29 cellular contexts compared by ENCODE assay signal in genomic region chr1:34744851-34745250, GRCh38. TPM values are rescaled to one million over a fixed set of nuclear protein-coding genes. Genes with fewer than 3 reads are reported as not detected.
"Had no signal": no experiment of that assay in that cellular context is flagged by ENCODE, and none has a peak within 500 bp of the region (broad histone marks: within the 10 kb centered on the region; RNA-seq: fewer than 3 reads in every experiment).

No MANE protein-coding gene starts in this region.

- H3K9me3 ChIP-seq: adrenal gland, body of pancreas, esophagus muscularis mucosa, gastrocnemius medialis, heart right ventricle had no signal

- H3K27ac ChIP-seq: adrenal gland, body of pancreas, coronary artery, esophagus muscularis mucosa, foreskin keratinocyte, gastrocnemius medialis, heart right ventricle, VCaP had no signal

- H3K36me3 ChIP-seq: adrenal gland, esophagus muscularis mucosa, gastrocnemius medialis, heart right ventricle had no signal

- H3K27me3 ChIP-seq: adrenal gland, body of pancreas, dorsolateral prefrontal cortex, foreskin keratinocyte had no signal

- DNase-seq: activated CD4-positive, alpha-beta memory T cell treated with anti-CD3 and anti-CD28 coated beads, Interleukin-2, amount 10 ng/mL, durations not matched to agents 7 days and 5 days; activated CD4-positive, alpha-beta T cell treated with anti-CD3 and anti-CD28 coated beads for 1 hour; activated CD4-positive, alpha-beta T cell treated with anti-CD3 and anti-CD28 coated beads for 4 hours; activated CD4-positive, alpha-beta T cell treated with anti-CD3 and anti-CD28 coated beads, Interleukin-2, amount 10 ng/mL, durations not matched to agents 7 days and 5 days; activated CD4-positive, alpha-beta T cell treated with anti-CD3 and anti-CD28 coated beads, Interleukin-2, amount 50 U/mL, for 4 hours; activated CD8-positive, alpha-beta memory T cell treated with anti-CD3 and anti-CD28 coated beads, Interleukin-2, amount 50 U/mL, for 48 hours; activated naive CD4-positive, alpha-beta T cell treated with anti-CD3 and anti-CD28 coated beads for 36 hours; activated naive CD8-positive, alpha-beta T cell treated with anti-CD3 and anti-CD28 coated beads for 36 hours; activated naive CD8-positive, alpha-beta T cell treated with anti-CD3 and anti-CD28 coated beads, Interleukin-2, amount 50 U/mL, for 24 hours; activated T-cell treated with anti-CD3 and anti-CD28 coated beads for 4 hours; activated T-cell treated with anti-CD3 and anti-CD28 coated beads, Interleukin-2, amount 50 U/mL, for 24 hours; activated T-cell treated with anti-CD3 and anti-CD28 coated beads, Interleukin-2, amount 50 U/mL, for 72 hours; adrenal gland; aorta; body of pancreas; central memory CD4-positive, alpha-beta T cell; cerebellar nuclear complex; effector memory CD4-positive, alpha-beta T cell; erythroblast; foreskin keratinocyte; gastrocnemius medialis; glutamatergic neuron; heart right ventricle; T-helper 2 cell had no signal

- H3K4me3 ChIP-seq: adrenal gland, body of pancreas, coronary artery, dorsolateral prefrontal cortex, esophagus muscularis mucosa, gastrocnemius medialis, heart right ventricle had no signal

- H3K4me1 ChIP-seq: adrenal gland, foreskin keratinocyte, gastrocnemius medialis had no signal

RNA-seq across cellular contexts. Expression of gene GJB5, which starts 10.0 kb away (rescaled TPM):
- total RNA-seq: activated CD4-positive, alpha-beta memory T cell treated with anti-CD3 and anti-CD28 coated beads, Interleukin-2, amount 10 ng/mL, durations not matched to agents 7 days and 5 days; activated CD4-positive, alpha-beta T cell treated with anti-CD3 and anti-CD28 coated beads, Interleukin-2, amount 10 ng/mL, durations not matched to agents 7 days and 5 days; activated naive CD4-positive, alpha-beta T cell treated with anti-CD3 and anti-CD28 coated beads for 36 hours; activated naive CD8-positive, alpha-beta T cell treated with anti-CD3 and anti-CD28 coated beads for 36 hours; activated T-cell treated with anti-CD3 and anti-CD28 coated beads, Interleukin-2, amount 50 U/mL, for 72 hours; adrenal gland; aorta; body of pancreas; esophagus muscularis mucosa; gastrocnemius medialis; heart right ventricle; T-helper 1 cell treated with Interleukin-12 subunit alpha and Interleukin-12 subunit beta and Interleukin-4 antibody, amounts not matched to agents 30 ng/mL and 1 ng/mL, for 36 hours had no signal
- polyA plus RNA-seq: adrenal gland, aorta, heart right ventricle had no signal

RNA-seq across cellular contexts. Expression of gene GJB4, which starts 14.7 kb away (rescaled TPM):
- total RNA-seq: activated CD4-positive, alpha-beta memory T cell treated with anti-CD3 and anti-CD28 coated beads, Interleukin-2, amount 10 ng/mL, durations not matched to agents 7 days and 5 days; activated CD4-positive, alpha-beta T cell treated with anti-CD3 and anti-CD28 coated beads, Interleukin-2, amount 10 ng/mL, durations not matched to agents 7 days and 5 days; activated naive CD4-positive, alpha-beta T cell treated with anti-CD3 and anti-CD28 coated beads for 36 hours; activated naive CD8-positive, alpha-beta T cell treated with anti-CD3 and anti-CD28 coated beads for 36 hours; activated T-cell treated with anti-CD3 and anti-CD28 coated beads, Interleukin-2, amount 50 U/mL, for 72 hours; adrenal gland; aorta; body of pancreas; esophagus muscularis mucosa; gastrocnemius medialis; heart right ventricle; T-helper 1 cell treated with Interleukin-12 subunit alpha and Interleukin-12 subunit beta and Interleukin-4 antibody, amounts not matched to agents 30 ng/mL and 1 ng/mL, for 36 hours had no signal
- polyA plus RNA-seq: adrenal gland, aorta, heart right ventricle had no signal

RNA-seq across cellular contexts. Expression of gene GJB3, which starts 36.2 kb away (rescaled TPM):
- total RNA-seq: activated CD4-positive, alpha-beta memory T cell treated with anti-CD3 and anti-CD28 coated beads, Interleukin-2, amount 10 ng/mL, durations not matched to agents 7 days and 5 days; activated CD4-positive, alpha-beta T cell treated with anti-CD3 and anti-CD28 coated beads, Interleukin-2, amount 10 ng/mL, durations not matched to agents 7 days and 5 days; activated naive CD4-positive, alpha-beta T cell treated with anti-CD3 and anti-CD28 coated beads for 36 hours; activated naive CD8-positive, alpha-beta T cell treated with anti-CD3 and anti-CD28 coated beads for 36 hours; activated T-cell treated with anti-CD3 and anti-CD28 coated beads, Interleukin-2, amount 50 U/mL, for 72 hours; esophagus muscularis mucosa; gastrocnemius medialis; heart right ventricle; T-helper 1 cell treated with Interleukin-12 subunit alpha and Interleukin-12 subunit beta and Interleukin-4 antibody, amounts not matched to agents 30 ng/mL and 1 ng/mL, for 36 hours had no signal
- polyA plus RNA-seq: heart right ventricle had no signal

RNA-seq across cellular contexts. Expression of gene GJA4, which starts 47.9 kb away (rescaled TPM):
- total RNA-seq: activated CD4-positive, alpha-beta memory T cell treated with anti-CD3 and anti-CD28 coated beads, Interleukin-2, amount 10 ng/mL, durations not matched to agents 7 days and 5 days; activated CD4-positive, alpha-beta T cell treated with anti-CD3 and anti-CD28 coated beads, Interleukin-2, amount 10 ng/mL, durations not matched to agents 7 days and 5 days; activated naive CD8-positive, alpha-beta T cell treated with anti-CD3 and anti-CD28 coated beads for 36 hours had no signal
